ENCODE assay signal across 5 cellular contexts in the genomic region with DNA sequence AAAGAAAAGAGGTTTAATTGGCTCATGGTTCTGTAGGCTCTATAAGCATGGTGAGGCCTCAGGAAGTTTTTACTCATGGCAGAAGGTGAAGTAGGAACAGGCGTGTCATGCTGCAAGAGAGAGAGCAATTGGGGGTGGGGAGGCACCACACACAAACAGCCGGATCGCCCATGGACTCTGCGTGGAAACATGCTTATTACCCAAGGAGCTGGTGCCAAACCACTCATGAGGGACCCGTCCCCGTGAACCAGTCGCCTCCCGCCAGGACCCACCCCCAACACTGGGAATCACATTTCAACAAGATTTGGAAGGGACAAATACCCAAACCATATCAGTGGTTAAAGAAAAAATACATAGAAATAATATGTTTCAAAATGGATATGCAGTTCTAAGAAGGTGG.
"Had no signal": no experiment of that assay in that cellular context is flagged by ENCODE, and none has a peak within 500 bp of the region (broad histone marks: within the 10 kb centered on the region; RNA-seq: fewer than 3 reads in every experiment).

No MANE protein-coding gene starts in this region.

- H3K9me3 Mint-ChIP-seq: GM23338, H9 had no signal

- H3K4me2 ChIP-seq: GM23338 had no signal

- ATAC-seq: K562 had no signal

- H2AFZ ChIP-seq: GM23338 had no signal

- H3K4me3 ChIP-seq: GM23338, K562 had no signal

- DNase-seq: H9, HCEC 1CT, IMR-90 had no signal

- H3K4me3 Mint-ChIP-seq: GM23338, H9 had no signal
